ENCODE assay signal across 8 cellular contexts in genomic region chr2:234953116-234954031, GRCh38. TPM values are rescaled to one million over a fixed set of nuclear protein-coding genes. Genes with fewer than 3 reads are reported as not detected.
DNase-seq lines count a peak whose midpoint lies in the region; ATAC-seq, FAIRE-seq and TF ChIP-seq lines count a peak whose summit lies in the region.

No MANE protein-coding gene starts in this region.

- H3K4me1 ChIP-seq in CD8-positive, alpha-beta memory T cell (ENCODE audit: insufficient read depth, low read length): no peaks in the 10 kb centered on the region
- H3K4me1 ChIP-seq in PC-9 (replicated peaks; ENCODE audit: insufficient read depth) (peaks cover 54% of the 10 kb centered on the region), pancreas (peaks cover 14 to 21% (median 17%) of the 10 kb centered on the region in 3 donors)

- CTCF ChIA-PET in CD8-positive, alpha-beta memory T cell (lab: Charles Lee): no interaction called here
- CTCF ChIA-PET in PC-9 (lab: Charles Lee): interaction anchor here (1.8 kb wide), 1 partner anchor 408 kb away, joined by 6 read pairs; no protein-coding TSS in a partner anchor

- H4K20me1 ChIP-seq in PC-9 (ENCODE audit: insufficient read depth): peaks cover 22% of the 10 kb centered on the region; the same call in 1 of the 2 replicates

- 11 to 12% methylated on average over 20 of the region's 20 CpGs for WGBS in pancreas, 2 donors

- no peak overlapping the region for H3K27ac Mint-ChIP-seq in CD8-positive, alpha-beta memory T cell

- TSS peak; percentile 41 for BruUV-seq in PC-9 (replicated peaks; lab: Mats Ljungman, UMichigan)

- intact Hi-C loops in PC-9 (cut with micrococcal nuclease; ENCODE audit: unreplicated experiment) (loop anchor here (1.0 to 10.0 kb wide), 9 partner anchors 28 to 979 kb away; no protein-coding TSS in a partner anchor), pancreas (cut with DNase I) (loop anchor here in 1 of 3 donors (5.0 to 10.0 kb wide), 2 partner anchors 39 to 91 kb away; no protein-coding TSS in a partner anchor)

- no peak for FAIRE-seq in pancreas (lab: Jason Lieb, UNC)

- H3K79me2 ChIP-seq in PC-9 (ENCODE audit: low read depth): peaks cover 69% of the 10 kb centered on the region

- no peak for DNase-seq in CD8-positive, alpha-beta memory T cell
- DNase-seq in PC-9 (peak; percentile 42 to 63), fibroblast of pulmonary artery (ENCODE audit: low read depth) (peak; percentile 41), pancreas (peak in 2 of 6 donors; percentile 49 to 54), cerebellar cortex (ENCODE audit: low spot score) (no peak)

- no peak overlapping the region for H3K27ac ChIP-seq in CD8-positive, alpha-beta memory T cell (ENCODE audit: low read depth, low read length)
- H3K27ac ChIP-seq in PC-9: peak overlapping the region; percentile 53
- peak overlapping the region; percentile 77 to 90 (median 88) for H3K27ac ChIP-seq in pancreas

- POLR2A ChIA-PET in CD8-positive, alpha-beta memory T cell (lab: Charles Lee): no interaction called here
- POLR2A ChIA-PET in PC-9 (lab: Charles Lee; ENCODE audit: unreplicated experiment): interaction anchor here (0.6 to 1.2 kb wide), 6 partner anchors 28 to 212 kb away, joined by 3 to 10 read pairs (median 6); no protein-coding TSS in a partner anchor

- H3K4me3 Mint-ChIP-seq in CD8-positive, alpha-beta memory T cell: peak overlapping the region; percentile 45 to 72 (median 50)

- H3K9me3 ChIP-seq in CD8-positive, alpha-beta memory T cell (ENCODE audit: low read length): no peaks in the 10 kb centered on the region
- H3K9me3 ChIP-seq in PC-9 (ENCODE audit: insufficient read depth, low read depth) (no peaks in the 10 kb centered on the region), pancreas (no peaks in the 10 kb centered on the region)

- no peaks in the 10 kb centered on the region for H3K9me2 ChIP-seq in PC-9 (ENCODE audit: insufficient read depth)

- H3K27me3 Mint-ChIP-seq in CD8-positive, alpha-beta memory T cell: peaks cover 42 to 76% of the 10 kb centered on the region in 2 donors

- H3K4me2 ChIP-seq in PC-9: peak overlapping the region; percentile 98

- ATAC-seq in pancreas: peak; percentile 22 to 54 (median 42)
- no peak for ATAC-seq in HG03039 (IDR thresholded peaks at IDR 0.05; ENCODE audit: unreplicated experiment)
- no peak for ATAC-seq in HG03175 (IDR thresholded peaks at IDR 0.05; ENCODE audit: unreplicated experiment)
- no peak for ATAC-seq in GM19328 (IDR thresholded peaks at IDR 0.05; ENCODE audit: unreplicated experiment)

- no peak for TF ChIP-seq CTCF in PC-9 (conservative IDR thresholded peaks at IDR 0.05)
- TF ChIP-seq CTCF in fibroblast of pulmonary artery (IDR thresholded peaks at IDR 0.05; ENCODE audit: low read length, missing control alignments): no peak
- TF ChIP-seq CTCF in pancreas (IDR thresholded peaks at IDR 0.05): no peak

- H3K36me3 Mint-ChIP-seq in CD8-positive, alpha-beta memory T cell: no peaks in the 10 kb centered on the region

- H3K9me3 Mint-ChIP-seq in CD8-positive, alpha-beta memory T cell: peaks cover 0 to 4% (median 0%) of the 10 kb centered on the region in 5 donors

- H3K36me3 ChIP-seq in CD8-positive, alpha-beta memory T cell (ENCODE audit: insufficient read depth, low read length): no peaks in the 10 kb centered on the region
- H3K36me3 ChIP-seq in PC-9 (ENCODE audit: low read depth): peaks cover 10% of the 10 kb centered on the region; the same call in 1 of the 2 replicates
- no peaks in the 10 kb centered on the region for H3K36me3 ChIP-seq in pancreas

- H3K27me3 ChIP-seq in CD8-positive, alpha-beta memory T cell (ENCODE audit: insufficient read depth, low read length, poor library complexity, severe bottlenecking): peaks cover 23% of the 10 kb centered on the region
- H3K27me3 ChIP-seq in PC-9 (ENCODE audit: insufficient read depth, low read depth) (no peaks in the 10 kb centered on the region), pancreas (no peaks in the 10 kb centered on the region)

- H3F3A ChIP-seq in PC-9 (ENCODE audit: insufficient read depth, low read depth): peaks cover 22% of the 10 kb centered on the region; the same call in 1 of the 2 replicates

- H2AFZ ChIP-seq in PC-9: peak overlapping the region; percentile 45; the same call in 1 of the 2 replicates

- no peak overlapping the region for H3K4me3 ChIP-seq in CD8-positive, alpha-beta memory T cell (ENCODE audit: low read length)
- H3K4me3 ChIP-seq in PC-9: peak overlapping the region; percentile 81
- H3K4me3 ChIP-seq in fibroblast of pulmonary artery (replicated peaks; ENCODE audit: low read depth, low read length): peak overlapping the region; percentile 82
- H3K4me3 ChIP-seq in pancreas: peak overlapping the region; percentile 70 to 96 (median 83)

- H3K4me1 Mint-ChIP-seq in CD8-positive, alpha-beta memory T cell: peaks cover 7 to 22% (median 12%) of the 10 kb centered on the region in 3 donors

RNA-seq across cellular contexts. Expression of gene SH3BP4, which starts 1.6 kb away (rescaled TPM):
- under 1 TPM in 1 of 2 experiments, not detected in 1; 0.18 TPM for total RNA-seq in CD8-positive, alpha-beta memory T cell
- polyA plus RNA-seq in CD8-positive, alpha-beta memory T cell: not detected
- total RNA-seq in PC-9 (2021) (131 and 135 TPM in 2 replicates), pancreas (10 to 100 TPM; 61.6 to 99.7 (median 64.0) TPM)
- 10 to 100 TPM; 20.5 to 22.1 TPM for polyA plus RNA-seq in pancreas

Comparison
In these comparisons a context has a peak if more than half of its experiments do, and no peak if none do; other contexts are left out.
1. DNase-seq: peak in PC-9 (2 of 2) and fibroblast of pulmonary artery (single experiment); none in CD8-positive, alpha-beta memory T cell (0 of 5) and cerebellar cortex (single experiment).
2. ATAC-seq: peak in pancreas (4 of 4); none in HG03039 (single experiment), HG03175 (single experiment) and GM19328 (single experiment).
3. RNA of gene SH3BP4, which starts 1.6 kb away (total RNA-seq): 131 to 135 TPM in PC-9 and 61.6 to 99.7 TPM in pancreas; 0.18 TPM in CD8-positive, alpha-beta memory T cell; every median in the first group is over 10 times any median in the second.